In genomic region chr20:37346526-37347346, GRCh38 we compare ENCODE assay signal across 8 cellular contexts. TPM values are rescaled to one million over a fixed set of nuclear protein-coding genes. Genes with fewer than 3 reads are reported as not detected.
DNase-seq lines count a peak whose midpoint lies in the region; ATAC-seq and TF ChIP-seq lines count a peak whose summit lies in the region.

No MANE protein-coding gene starts in this region.

- no peaks in the 10 kb centered on the region for H3K9me3 ChIP-seq in mucosa of stomach (ENCODE audit: control insufficient read depth, low read length)

- H3K9ac ChIP-seq in mucosa of stomach (ENCODE audit: low read length), result peak overlapping the region; percentile 71

- H3K36me3 ChIP-seq in ACC112 (ENCODE audit: insufficient read depth, low read length), result no peaks in the 10 kb centered on the region
- peaks cover 10% of the 10 kb centered on the region for H3K36me3 ChIP-seq in mucosa of stomach (ENCODE audit: control insufficient read depth, insufficient read depth, low read length)

- ATAC-seq in HG02642 (IDR thresholded peaks at IDR 0.05; ENCODE audit: poor library complexity, unreplicated experiment), result peak; percentile 9

- H3K4me3 ChIP-seq in ACC112 (ENCODE audit: low read depth, low read length), result peak overlapping the region; percentile 81
- peak overlapping the region; percentile 16 to 79 (median 67) for H3K4me3 ChIP-seq in dorsolateral prefrontal cortex
- H3K4me3 ChIP-seq in mucosa of stomach (ENCODE audit: low read length), result peak overlapping the region; percentile 18

- H3K27ac ChIP-seq in ACC112 (ENCODE audit: low read depth, low read length) (no peak overlapping the region), dorsolateral prefrontal cortex (peak overlapping the region in 47 of 59 donors; percentile 15 to 87 (median 71))

- H3K27me3 ChIP-seq in ACC112 (ENCODE audit: insufficient read depth, low read length), result no peaks in the 10 kb centered on the region
- peaks cover 0 to 16% (median 0%) of the 10 kb centered on the region in 45 donors for H3K27me3 ChIP-seq in dorsolateral prefrontal cortex
- H3K27me3 ChIP-seq in mucosa of stomach (ENCODE audit: control insufficient read depth, insufficient read depth, low read length), result no peaks in the 10 kb centered on the region

- DNase-seq in dorsolateral prefrontal cortex (peak in 1 of 10 donors; percentile 35), NCI-H146 treated with DMSO at 0.1 percent for 48 hours (lab: John Stamatoyannopoulos, UW; ENCODE audit: unreplicated experiment) (no peak), COLO829 (ENCODE audit: low spot score) (no peak), HUDEP-2 (lab: John Stamatoyannopoulos, UW; ENCODE audit: unreplicated experiment in 76 of 76) (no peak), NCI-H1048 (lab: John Stamatoyannopoulos, UW) (no peak)

- no peak overlapping the region for H2AFZ ChIP-seq in ACC112 (ENCODE audit: low read length, unreplicated experiment)

- peaks cover 20% of the 10 kb centered on the region for H3K4me1 ChIP-seq in ACC112 (ENCODE audit: control insufficient read depth, insufficient read depth, low read length, unreplicated experiment)
- H3K4me1 ChIP-seq in mucosa of stomach (ENCODE audit: control insufficient read depth, insufficient read depth, low read length), result peaks cover 69% of the 10 kb centered on the region

- no peak for TF ChIP-seq CTCF in dorsolateral prefrontal cortex (IDR thresholded peaks at IDR 0.05 in 54 of 56, conservative IDR thresholded peaks at IDR 0.05 in 2 of 56; ENCODE audit: low read depth in 1 of 56, partially characterized antibody in 56 of 56)

- peaks cover 37% of the 10 kb centered on the region for H3K79me2 ChIP-seq in ACC112 (ENCODE audit: control insufficient read depth, insufficient read depth, low read length, unreplicated experiment)

- intact Hi-C loops in dorsolateral prefrontal cortex (cut with DNase I), result no loop called here

RNA-seq across cellular contexts. Expression of gene SRC, which starts 0.8 kb away (rescaled TPM):
- 10 to 100 TPM; 14.4 to 53.8 (median 34.1) TPM for total RNA-seq in dorsolateral prefrontal cortex

RNA-seq across cellular contexts. Expression of gene MANBAL, which starts 57.3 kb away (rescaled TPM):
- total RNA-seq in dorsolateral prefrontal cortex, result 10 to 100 TPM; 30.3 to 66.2 (median 44.9) TPM

Comparison
In these comparisons a context has a peak if more than half of its experiments do, and no peak if none do; other contexts are left out.
1. H3K4me3 ChIP-seq: peak in every context shown above with its lines; median percentile 81 in ACC112; 67 in dorsolateral prefrontal cortex; 18 in mucosa of stomach.